In genomic region chr14:65296402-65296801, GRCh38 we compare ENCODE assay signal across 17 cellular contexts.
DNase-seq lines count a peak whose midpoint lies in the region; ATAC-seq, FAIRE-seq and TF ChIP-seq lines count a peak whose summit lies in the region.
"Had no signal": no experiment of that assay in that cellular context is flagged by ENCODE, and none has a peak within 500 bp of the region (broad histone marks: within the 10 kb centered on the region; RNA-seq: fewer than 3 reads in every experiment).

No MANE protein-coding gene starts in this region.

- peak; percentile 31 for DNase-seq in astrocyte (ENCODE audit: low read depth)
- DNase-seq in fibroblast of peridontal ligament (ENCODE audit: extremely low read depth), result peak; percentile 37
- no peak for DNase-seq in urothelium cell line (ENCODE audit: low spot score)
- DNase-seq in HTR-8/SVneo (ENCODE audit: insufficient read length, low spot score), result no peak
- DNase-seq: C1 segment of cervical spinal cord; CD8-positive, alpha-beta memory T cell; DMS53; H7; MM.1S; NCI-H1092; NCI-H1436 treated with DMSO at 0.1 percent for 48 hours; NCI-H2029 treated with DMSO at 0.1 percent for 48 hours; NCI-H2171; NCI-H526 had no signal

- no peaks in the 10 kb centered on the region for H4K20me1 ChIP-seq in astrocyte (ENCODE audit: insufficient read depth, low read length)

- H3K27me3 ChIP-seq in astrocyte (ENCODE audit: insufficient read depth, low read length), result no peaks in the 10 kb centered on the region

- no peak overlapping the region for H2AFZ ChIP-seq in astrocyte (ENCODE audit: low read depth, low read length)

- no peaks in the 10 kb centered on the region for H3K9me3 ChIP-seq in astrocyte (ENCODE audit: insufficient read depth, low read depth, low read length)

- H3K27ac ChIP-seq in astrocyte (ENCODE audit: low read depth, low read length), result no peak overlapping the region

- ATAC-seq in GM21576 (IDR thresholded peaks at IDR 0.05; ENCODE audit: unreplicated experiment) (no peak), GM21717 (IDR thresholded peaks at IDR 0.05; ENCODE audit: unreplicated experiment) (no peak)

- H3K27ac Mint-ChIP-seq in IgD-negative memory B cell, result peak overlapping the region; percentile 8 to 90 (median 13)
- H3K27ac Mint-ChIP-seq in astrocyte (ENCODE audit: unreplicated experiment), result no peak overlapping the region

- peaks cover 3% of the 10 kb centered on the region for H3K4me1 ChIP-seq in astrocyte (ENCODE audit: insufficient read depth, low read length)

- no peak overlapping the region for H3K4me2 ChIP-seq in astrocyte (ENCODE audit: low read length)

- peak overlapping the region in 1 of 4 donors; percentile 34 for H3K4me3 Mint-ChIP-seq in IgD-negative memory B cell
- no peak overlapping the region for H3K4me3 Mint-ChIP-seq in astrocyte (ENCODE audit: unreplicated experiment)
- H3K4me3 Mint-ChIP-seq: CD8-positive, alpha-beta memory T cell had no signal

- H3K36me3 Mint-ChIP-seq in IgD-negative memory B cell, result peaks cover 7% of the 10 kb centered on the region
- no peaks in the 10 kb centered on the region for H3K36me3 Mint-ChIP-seq in astrocyte (ENCODE audit: low read depth, unreplicated experiment)
- H3K36me3 Mint-ChIP-seq: CD8-positive, alpha-beta memory T cell had no signal

- peaks cover 34 to 62% (median 55%) of the 10 kb centered on the region in 3 donors for H3K4me1 Mint-ChIP-seq in IgD-negative memory B cell
- H3K4me1 Mint-ChIP-seq in astrocyte (ENCODE audit: low read depth, unreplicated experiment), result no peaks in the 10 kb centered on the region

- no peaks in the 10 kb centered on the region for H3K9me3 Mint-ChIP-seq in IgD-negative memory B cell
- H3K9me3 Mint-ChIP-seq in astrocyte (ENCODE audit: unreplicated experiment), result no peaks in the 10 kb centered on the region
- H3K9me3 Mint-ChIP-seq: CD8-positive, alpha-beta memory T cell had no signal

- H3K36me3 ChIP-seq in astrocyte (ENCODE audit: insufficient read depth, low read length), result no peaks in the 10 kb centered on the region

- FAIRE-seq in astrocyte (lab: Jason Lieb, UNC), result no peak
- peak; percentile 61 for FAIRE-seq in urothelium cell line (lab: Jason Lieb, UNC)
- FAIRE-seq in HTR-8/SVneo (lab: Jason Lieb, UNC), result no peak

- no peaks in the 10 kb centered on the region for H3K27me3 Mint-ChIP-seq in IgD-negative memory B cell
- H3K27me3 Mint-ChIP-seq in astrocyte (ENCODE audit: low read depth, unreplicated experiment), result no peaks in the 10 kb centered on the region

- no peaks in the 10 kb centered on the region for H3K79me2 ChIP-seq in astrocyte (ENCODE audit: insufficient read depth, low read length)

- no peak overlapping the region for H3K4me3 ChIP-seq in astrocyte (ENCODE audit: insufficient read depth, low read depth, low read length)

- TF ChIP-seq CTCF in astrocyte (IDR thresholded peaks at IDR 0.05; ENCODE audit: insufficient read depth, low read depth, low read length), result no peak

- no peak overlapping the region for H3K9ac ChIP-seq in astrocyte (ENCODE audit: low read length)

Comparison
In these comparisons a context has a peak if more than half of its experiments do, and no peak if none do; other contexts are left out.
1. DNase-seq: peak in astrocyte (single experiment) and fibroblast of peridontal ligament (single experiment); none in urothelium cell line (single experiment) and HTR-8/SVneo (single experiment).